In genomic region chr12:108731105-108731865, GRCh38 we compare ENCODE assay signal across 8 cellular contexts. TPM values are rescaled to one million over a fixed set of nuclear protein-coding genes. Genes with fewer than 3 reads are reported as not detected.
DNase-seq lines count a peak whose midpoint lies in the region; ATAC-seq, FAIRE-seq and TF ChIP-seq lines count a peak whose summit lies in the region.

CORO1C (minus strand) TSS chr12:108731518; CDS start chr12:108701318, 30,200 bp downstream.

- H3K27ac Mint-ChIP-seq in T-helper 1 cell treated with Interleukin-12 subunit alpha and Interleukin-12 subunit beta and Interleukin-4 antibody, amounts not matched to agents 30 μg/mL and 1 μg/mL, for 36 hours, result peak within 1 kb of the TSS; percentile 93

- H3K9me3 Mint-ChIP-seq in T-helper 1 cell treated with Interleukin-12 subunit alpha and Interleukin-12 subunit beta and Interleukin-4 antibody, amounts not matched to agents 30 μg/mL and 1 μg/mL, for 36 hours, result no peaks in the 10 kb centered on the region

- H3K4me1 ChIP-seq in psoas muscle, result peaks cover 40% of the 10 kb centered on the region

- H3K4me3 Mint-ChIP-seq in T-helper 1 cell treated with Interleukin-12 subunit alpha and Interleukin-12 subunit beta and Interleukin-4 antibody, amounts not matched to agents 30 μg/mL and 1 μg/mL, for 36 hours, result peak within 1 kb of the TSS; percentile 93

- intact Hi-C loops in left ventricle myocardium superior (cut with micrococcal nuclease) (no loop called here), psoas muscle (cut with DNase I) (loop anchor here (2.0 to 5.0 kb wide), 7 partner anchors 34 to 126 kb away; partner anchors contain the start of gene SSH1 (in 1 of the 2))

- H3K27me3 Mint-ChIP-seq in T-helper 1 cell treated with Interleukin-12 subunit alpha and Interleukin-12 subunit beta and Interleukin-4 antibody, amounts not matched to agents 30 μg/mL and 1 μg/mL, for 36 hours (ENCODE audit: low read depth), result peaks cover 8% of the 10 kb centered on the region

- no peaks in the 10 kb centered on the region for H3K27me3 ChIP-seq in psoas muscle (ENCODE audit: insufficient read depth in 3 of 3, low read length in 2 of 3)

- TF ChIP-seq CTCF in GM13976 (IDR thresholded peaks at IDR 0.05; ENCODE audit: borderline replicate concordance, control extremely low read depth, extremely low read depth, insufficient read depth, missing control alignments), result peak; percentile 89
- peak; percentile 91 for TF ChIP-seq CTCF in psoas muscle (IDR thresholded peaks at IDR 0.05)

- H3K36me3 Mint-ChIP-seq in T-helper 1 cell treated with Interleukin-12 subunit alpha and Interleukin-12 subunit beta and Interleukin-4 antibody, amounts not matched to agents 30 μg/mL and 1 μg/mL, for 36 hours (ENCODE audit: low read depth), result peaks cover 1% of the 10 kb centered on the region

- FAIRE-seq in urothelium cell line (lab: Jason Lieb, UNC), result no peak

- DNase-seq in GM13976 (ENCODE audit: low spot score) (peak; percentile 96), NCI-H1436 treated with DMSO at 0.1 percent for 48 hours (lab: John Stamatoyannopoulos, UW) (peak; percentile 86), amygdala (lab: John Stamatoyannopoulos, UW) (peak; percentile 69 to 98 (median 92)), left ventricle myocardium superior (peak; percentile 99), psoas muscle (peak; percentile 98 to 99), urothelium cell line (ENCODE audit: low spot score) (peak; percentile 92)

- ATAC-seq in HG02852 (IDR thresholded peaks at IDR 0.05; ENCODE audit: unreplicated experiment) (peak; percentile 67), left ventricle myocardium superior (peak; percentile 86), psoas muscle (peak; percentile 84 to 88 (median 85))

- H3K4me1 Mint-ChIP-seq in T-helper 1 cell treated with Interleukin-12 subunit alpha and Interleukin-12 subunit beta and Interleukin-4 antibody, amounts not matched to agents 30 μg/mL and 1 μg/mL, for 36 hours (ENCODE audit: low read depth), result peaks cover 36% of the 10 kb centered on the region

- in situ Hi-C loops in GM13976 (cut with MboI; ENCODE audit: low sequenced_read_pairs, unreplicated experiment), result no loop called here

- 0 to 1% (median 1%) methylated on average over 49 to 85 of the region's 85 CpGs for WGBS in psoas muscle, 3 donors

- H3K36me3 ChIP-seq in psoas muscle (ENCODE audit: insufficient read depth in 1 of 2, low read depth in 1 of 2), result no peaks in the 10 kb centered on the region

- peak within 1 kb of the TSS; percentile 74 for H3K4me3 ChIP-seq in psoas muscle

- peak within 1 kb of the TSS; percentile 99 for H3K27ac ChIP-seq in psoas muscle

- no peaks in the 10 kb centered on the region for H3K9me3 ChIP-seq in psoas muscle

RNA-seq across cellular contexts. Expression of gene CORO1C, which starts in this region (rescaled TPM):
- total RNA-seq in left ventricle myocardium superior (68.0 TPM), psoas muscle (10 to 100 TPM; 32.4 to 67.1 (median 59.2) TPM)
- 10 to 100 TPM; 16.9 to 40.5 (median 19.4) TPM for polyA plus RNA-seq in psoas muscle

Comparison
In these comparisons a context has a peak if more than half of its experiments do, and no peak if none do; other contexts are left out.
1. Peak in every context shown above with its lines: DNase-seq, ATAC-seq, H3K4me3 ChIP-seq and H3K27ac ChIP-seq.